Comparison of ENCODE assay signal across 9 cellular contexts in genomic region chr15:25136119-25136518, GRCh38.
DNase-seq lines count a peak whose midpoint lies in the region; ATAC-seq and TF ChIP-seq lines count a peak whose summit lies in the region.
"Had no signal": no experiment of that assay in that cellular context is flagged by ENCODE, and none has a peak within 500 bp of the region (broad histone marks: within the 10 kb centered on the region; RNA-seq: fewer than 3 reads in every experiment).

No MANE protein-coding gene starts in this region.

- no peaks in the 10 kb centered on the region for H3K27me3 Mint-ChIP-seq in chondrocyte (ENCODE audit: low read depth)
- H3K27me3 Mint-ChIP-seq in nephron progenitor cell (ENCODE audit: low read depth, poor library complexity) = no peaks in the 10 kb centered on the region
- H3K27me3 Mint-ChIP-seq in activated naive CD8-positive, alpha-beta T cell treated with anti-CD3 and anti-CD28 coated beads, Interleukin-2, amount 50 U/mL, for 24 hours = no peaks in the 10 kb centered on the region
- H3K27me3 Mint-ChIP-seq: activated CD4-positive, alpha-beta T cell treated with anti-CD3 and anti-CD28 coated beads, Interleukin-2, amount 10 ng/mL, durations not matched to agents 7 days and 5 days had no signal

- TF ChIP-seq CTCF in chondrocyte (IDR thresholded peaks at IDR 0.05) (peak; percentile 45), nephron progenitor cell (IDR thresholded peaks at IDR 0.05) (peak; percentile 35)

- DNase-seq in ELF-1 (ENCODE audit: low read depth, low spot score) = peak; percentile 13
- peak; percentile 1 for DNase-seq in M059J (ENCODE audit: low read depth)
- no peak for DNase-seq in chondrocyte (ENCODE audit: low spot score)
- DNase-seq in nephron progenitor cell = peak; percentile 4
- DNase-seq in HK-2 (ENCODE audit: unreplicated experiment) = no peak
- DNase-seq in NCI-H1694 treated with DMSO at 0.1 percent for 48 hours (lab: John Stamatoyannopoulos, UW) = no peak
- DNase-seq in activated naive CD8-positive, alpha-beta T cell treated with anti-CD3 and anti-CD28 coated beads, Interleukin-2, amount 50 U/mL, for 24 hours = no peak
- DNase-seq: activated CD4-positive, alpha-beta T cell treated with anti-CD3 and anti-CD28 coated beads, Interleukin-2, amount 10 ng/mL, durations not matched to agents 7 days and 5 days; caudate nucleus had no signal

- H3K27ac Mint-ChIP-seq in chondrocyte (ENCODE audit: unreplicated experiment) (no peak overlapping the region), nephron progenitor cell (no peak overlapping the region)
- no peak overlapping the region for H3K27ac Mint-ChIP-seq in activated naive CD8-positive, alpha-beta T cell treated with anti-CD3 and anti-CD28 coated beads, Interleukin-2, amount 50 U/mL, for 24 hours
- H3K27ac Mint-ChIP-seq: activated CD4-positive, alpha-beta T cell treated with anti-CD3 and anti-CD28 coated beads, Interleukin-2, amount 10 ng/mL, durations not matched to agents 7 days and 5 days had no signal

- H3K4me3 Mint-ChIP-seq in chondrocyte (ENCODE audit: unreplicated experiment) = no peak overlapping the region
- no peak overlapping the region for H3K4me3 Mint-ChIP-seq in nephron progenitor cell
- H3K4me3 Mint-ChIP-seq in activated naive CD8-positive, alpha-beta T cell treated with anti-CD3 and anti-CD28 coated beads, Interleukin-2, amount 50 U/mL, for 24 hours = no peak overlapping the region
- H3K4me3 Mint-ChIP-seq: activated CD4-positive, alpha-beta T cell treated with anti-CD3 and anti-CD28 coated beads, Interleukin-2, amount 10 ng/mL, durations not matched to agents 7 days and 5 days had no signal

- H3K4me1 Mint-ChIP-seq in chondrocyte (ENCODE audit: low read depth) = peaks cover 2% of the 10 kb centered on the region
- no peaks in the 10 kb centered on the region for H3K4me1 Mint-ChIP-seq in nephron progenitor cell
- H3K4me1 Mint-ChIP-seq in activated naive CD8-positive, alpha-beta T cell treated with anti-CD3 and anti-CD28 coated beads, Interleukin-2, amount 50 U/mL, for 24 hours = no peaks in the 10 kb centered on the region
- H3K4me1 Mint-ChIP-seq: activated CD4-positive, alpha-beta T cell treated with anti-CD3 and anti-CD28 coated beads, Interleukin-2, amount 10 ng/mL, durations not matched to agents 7 days and 5 days had no signal

- H3K36me3 Mint-ChIP-seq in chondrocyte (ENCODE audit: low read depth) (peaks cover 4% of the 10 kb centered on the region), nephron progenitor cell (ENCODE audit: low read depth) (no peaks in the 10 kb centered on the region)
- peaks cover 5% of the 10 kb centered on the region for H3K36me3 Mint-ChIP-seq in activated naive CD8-positive, alpha-beta T cell treated with anti-CD3 and anti-CD28 coated beads, Interleukin-2, amount 50 U/mL, for 24 hours (ENCODE audit: low read depth)

- no peak for ATAC-seq in activated naive CD8-positive, alpha-beta T cell treated with anti-CD3 and anti-CD28 coated beads, Interleukin-2, amount 50 U/mL, for 24 hours

- peaks cover 40% of the 10 kb centered on the region for H3K9me3 Mint-ChIP-seq in chondrocyte (ENCODE audit: low read depth)
- H3K9me3 Mint-ChIP-seq in nephron progenitor cell = peaks cover 41% of the 10 kb centered on the region
- peaks cover 46% of the 10 kb centered on the region for H3K9me3 Mint-ChIP-seq in activated naive CD8-positive, alpha-beta T cell treated with anti-CD3 and anti-CD28 coated beads, Interleukin-2, amount 50 U/mL, for 24 hours

Comparison
In these comparisons a context has a peak if more than half of its experiments do, and no peak if none do; other contexts are left out.
1. DNase-seq: peak in ELF-1 (single experiment), M059J (single experiment) and nephron progenitor cell (single experiment); none in chondrocyte (single experiment), HK-2 (single experiment), NCI-H1694 treated with DMSO at 0.1 percent for 48 hours (single experiment) and activated naive CD8-positive, alpha-beta T cell treated with anti-CD3 and anti-CD28 coated beads, Interleukin-2, amount 50 U/mL, for 24 hours (single experiment).